Comparison of ENCODE assay signal across 8 cellular contexts in genomic region chr1:159891275-159892157, GRCh38.
DNase-seq lines count a peak whose midpoint lies in the region; ATAC-seq lines count a peak whose summit lies in the region.

No MANE protein-coding gene starts in this region.

- H3K4me3 ChIP-seq in ACC112 (ENCODE audit: low read depth, low read length): no peak overlapping the region

- ATAC-seq in GM18858 (IDR thresholded peaks at IDR 0.05; ENCODE audit: unreplicated experiment): peak; percentile 61
- ATAC-seq in HG03196 (IDR thresholded peaks at IDR 0.05; ENCODE audit: unreplicated experiment): peak; percentile 71

- peak overlapping the region; percentile 76 for H3K27ac ChIP-seq in ACC112 (ENCODE audit: low read depth, low read length)
- no peak overlapping the region for H3K27ac ChIP-seq in caudate nucleus (ENCODE audit: low read depth, low read length)

- H3K4me1 ChIP-seq in ACC112 (ENCODE audit: control insufficient read depth, insufficient read depth, low read length, unreplicated experiment): peaks cover 26% of the 10 kb centered on the region

- no peaks in the 10 kb centered on the region for H3K36me3 ChIP-seq in ACC112 (ENCODE audit: insufficient read depth, low read length)

- no peaks in the 10 kb centered on the region for H3K27me3 ChIP-seq in ACC112 (ENCODE audit: insufficient read depth, low read length)

- no peaks in the 10 kb centered on the region for H3K79me2 ChIP-seq in ACC112 (ENCODE audit: control insufficient read depth, insufficient read depth, low read length, unreplicated experiment)

- H2AFZ ChIP-seq in ACC112 (ENCODE audit: low read length, unreplicated experiment): peak overlapping the region; percentile 56

- DNase-seq in NCI-H345 (lab: John Stamatoyannopoulos, UW) (peak; percentile 81), caudate nucleus (lab: John Stamatoyannopoulos, UW) (peak in 59 of 61 donors; percentile 2 to 89 (median 63)), left kidney (ENCODE audit: low read depth, low spot score) (peak; percentile 94)
- DNase-seq in activated CD4-positive, CD25-positive, alpha-beta regulatory T cell treated with anti-CD3 and anti-CD28 coated beads, Interleukin-2, amount 50 U/mL, for 72 hours: peak; percentile 71
- DNase-seq in stimulated activated CD4-positive, alpha-beta T cell treated with anti-CD3 and anti-CD28 coated beads, Interleukin-4, amount 100 ng/mL, for 24 hours: peak; percentile 79
